In the genomic region with DNA sequence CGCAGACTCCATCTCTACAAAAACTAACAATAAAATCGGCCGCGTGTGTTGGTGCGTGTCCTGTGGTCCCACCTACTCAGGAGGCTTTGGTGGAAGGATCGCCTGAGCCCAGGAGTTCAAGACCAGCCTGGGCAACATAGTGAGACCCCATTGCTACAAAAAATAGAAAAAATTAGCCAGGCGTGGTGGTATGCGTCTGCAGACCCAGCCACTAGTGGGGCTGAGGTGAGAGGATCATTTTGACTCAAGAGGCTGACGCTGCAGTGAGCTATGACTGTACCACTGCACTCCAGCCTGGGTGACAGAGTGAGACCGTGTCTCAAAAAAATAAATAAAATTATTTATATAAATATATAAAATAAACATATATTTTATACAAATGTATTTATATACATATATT, we compare ENCODE assay signal across 12 cellular contexts.
"Had no signal": no experiment of that assay in that cellular context is flagged by ENCODE, and none has a peak within 500 bp of the region (broad histone marks: within the 10 kb centered on the region; RNA-seq: fewer than 3 reads in every experiment).

No MANE protein-coding gene starts in this region.

- H3K27me3 Mint-ChIP-seq: naive thymus-derived CD4-positive, alpha-beta T cell; T-helper 17 cell had no signal

- H3K9me3 Mint-ChIP-seq: naive thymus-derived CD4-positive, alpha-beta T cell had no signal

- H3K27ac Mint-ChIP-seq: T-helper 17 cell had no signal

- ATAC-seq: gastroesophageal sphincter; left lung; mucosa of descending colon; naive thymus-derived CD4-positive, alpha-beta T cell; T-helper 17 cell; upper lobe of right lung had no signal

- H3K4me3 Mint-ChIP-seq: naive thymus-derived CD4-positive, alpha-beta T cell; T-helper 17 cell had no signal

- DNase-seq: activated CD4-positive, alpha-beta T cell treated with anti-CD3 and anti-CD28 coated beads for 48 hours; activated gamma-delta T cell; mucosa of descending colon; naive thymus-derived CD4-positive, alpha-beta T cell; retina; stimulated activated CD4-positive, alpha-beta T cell treated with anti-CD3 and anti-CD28 coated beads, Interleukin-4, amount 100 ng/mL, for 4 hours; stimulated activated CD8-positive, alpha-beta memory T cell treated with anti-CD3 and anti-CD28 coated beads, Interleukin-4, amount 100 ng/mL, for 48 hours; T-helper 17 cell; upper lobe of right lung; WERI-Rb-1 had no signal
